ENCODE assay signal across 8 cellular contexts in genomic region chr5:38809388-38810359, GRCh38.
DNase-seq lines count a peak whose midpoint lies in the region; ATAC-seq and TF ChIP-seq lines count a peak whose summit lies in the region.

No MANE protein-coding gene starts in this region.

- DNase-seq in CMK (ENCODE audit: low read depth): peak; percentile 52
- DNase-seq in NCI-H146 (lab: John Stamatoyannopoulos, UW): peak; percentile 34
- DNase-seq in brain microvascular endothelial cell: peak; percentile 88
- DNase-seq in iPS-NIHi11 (ENCODE audit: low spot score): peak; percentile 87
- DNase-seq in smooth muscle cell of the brain vasculature (ENCODE audit: low read depth, low spot score): peak; percentile 88

- H3K36me3 ChIP-seq in SU-DHL-6 (ENCODE audit: low read length) (no peaks in the 10 kb centered on the region), brain microvascular endothelial cell (replicated peaks) (no peaks in the 10 kb centered on the region)

- in situ Hi-C loops in brain microvascular endothelial cell (cut with HindIII; ENCODE audit: low pct_ligation_motif_present, low sequenced_read_pairs): loop anchor here (10.0 kb wide), 2 partner anchors 255 to 365 kb away; partner anchors contain the start of gene LIFR

- H3K9ac ChIP-seq in SU-DHL-6 (ENCODE audit: low read length): no peak overlapping the region

- H3K27ac ChIP-seq in SU-DHL-6 (ENCODE audit: low read depth, low read length) (no peak overlapping the region), brain microvascular endothelial cell (peak overlapping the region; percentile 27)

- ATAC-seq in GM21786 (IDR thresholded peaks at IDR 0.05; ENCODE audit: unreplicated experiment) (peak; percentile 79), HG03520 (IDR thresholded peaks at IDR 0.05; ENCODE audit: unreplicated experiment) (no peak)

- H3K4me3 ChIP-seq in SU-DHL-6 (ENCODE audit: insufficient read depth, low read length, poor library complexity, severe bottlenecking) (no peak overlapping the region), brain microvascular endothelial cell (ENCODE audit: low read depth, low read length) (no peak overlapping the region)

- no peak overlapping the region for H2AFZ ChIP-seq in SU-DHL-6 (ENCODE audit: low read depth, low read length, severe bottlenecking)

- H3K27me3 ChIP-seq in SU-DHL-6 (ENCODE audit: low read length): no peaks in the 10 kb centered on the region
- no peaks in the 10 kb centered on the region for H3K27me3 ChIP-seq in brain microvascular endothelial cell (replicated peaks)

- no peaks in the 10 kb centered on the region for H4K20me1 ChIP-seq in SU-DHL-6 (ENCODE audit: low read depth, low read length)

- H3K4me2 ChIP-seq in SU-DHL-6 (ENCODE audit: low read depth, low read length, poor library complexity, severe bottlenecking): no peak overlapping the region

- H3K9me2 ChIP-seq in SU-DHL-6 (replicated peaks; ENCODE audit: insufficient read depth, low read length): no peaks in the 10 kb centered on the region

- no peaks in the 10 kb centered on the region for H3K79me2 ChIP-seq in SU-DHL-6 (ENCODE audit: insufficient read depth, low read length)

- H3F3A ChIP-seq in SU-DHL-6 (ENCODE audit: insufficient read depth): no peaks in the 10 kb centered on the region

- TF ChIP-seq CTCF in SU-DHL-6 (IDR thresholded peaks at IDR 0.05; ENCODE audit: insufficient read depth, low read length, poor library complexity, severe bottlenecking) (peak; percentile 36), brain microvascular endothelial cell (IDR thresholded peaks at IDR 0.05; ENCODE audit: low read depth, low read length, missing control alignments) (peak; percentile 94)

- H3K9me3 ChIP-seq in SU-DHL-6 (ENCODE audit: insufficient read depth, low read length): no peaks in the 10 kb centered on the region

Comparison
In these comparisons a context has a peak if more than half of its experiments do, and no peak if none do; other contexts are left out.
1. DNase-seq: peak in every context shown above with its lines; median percentile 88 in brain microvascular endothelial cell; 88 in smooth muscle cell of the brain vasculature; 87 in iPS-NIHi11; 52 in CMK; 34 in NCI-H146.